ENCODE assay signal across 14 cellular contexts in genomic region chr5:146744358-146744757, GRCh38.
DNase-seq lines count a peak whose midpoint lies in the region; ATAC-seq and TF ChIP-seq lines count a peak whose summit lies in the region.
"Had no signal": no experiment of that assay in that cellular context is flagged by ENCODE, and none has a peak within 500 bp of the region (broad histone marks: within the 10 kb centered on the region; RNA-seq: fewer than 3 reads in every experiment).

No MANE protein-coding gene starts in this region.

- CTCF ChIA-PET in IMR-90 (lab: Yijun Ruan, JAX) = no interaction called here

- no peak overlapping the region for H3K4me2 ChIP-seq in IMR-90 (ENCODE audit: low read depth, low read length)

- H2AK5ac ChIP-seq in IMR-90 (ENCODE audit: low read depth, low read length) = no peak overlapping the region

- H3K27me3 ChIP-seq in IMR-90 (ENCODE audit: control insufficient read depth, insufficient read depth, low read length) (no peaks in the 10 kb centered on the region), muscle layer of duodenum (ENCODE audit: low read depth, low read length) (no peaks in the 10 kb centered on the region)

- no peak overlapping the region for H2BK120ac ChIP-seq in IMR-90 (ENCODE audit: low read depth, low read length)

- no peak overlapping the region for H4K8ac ChIP-seq in IMR-90 (ENCODE audit: low read depth in 2 of 2, low read length in 2 of 2)

- H3K27ac ChIP-seq in IMR-90 (ENCODE audit: insufficient read depth, low read length) = no peak overlapping the region
- H3K27ac ChIP-seq in muscle layer of duodenum (ENCODE audit: low read length) = peak overlapping the region; percentile 0
- H3K27ac ChIP-seq: C4-2B, SK-N-MC had no signal

- TF ChIP-seq CTCF in AG10803 (conservative IDR thresholded peaks at IDR 0.05; ENCODE audit: low read length) = no peak
- no peak for TF ChIP-seq CTCF in IMR-90 (conservative IDR thresholded peaks at IDR 0.05; ENCODE audit: low read depth, low read length)

- no peak overlapping the region for H4K5ac ChIP-seq in IMR-90 (ENCODE audit: low read depth, low read length)

- H3K9me3 ChIP-seq in IMR-90 (ENCODE audit: control insufficient read depth, insufficient read depth, low read length) (no peaks in the 10 kb centered on the region), muscle layer of duodenum (ENCODE audit: control insufficient read depth in 1 of 2, low read length in 2 of 2) (no peaks in the 10 kb centered on the region)

- peak overlapping the region; percentile 40 for H2AFZ ChIP-seq in IMR-90 (replicated peaks; ENCODE audit: low read length, poor library complexity)

- dilution Hi-C loops in IMR-90 (cut with HindIII; ENCODE audit: low sequenced_read_pairs, unreplicated experiment) = no loop called here

- no peak overlapping the region for H3K56ac ChIP-seq in IMR-90 (ENCODE audit: extremely low read depth, insufficient read depth, low read length)

- no peak overlapping the region for H4K91ac ChIP-seq in IMR-90 (ENCODE audit: insufficient read depth, low read depth, low read length)

- H3K4me3 ChIP-seq in AG10803 (ENCODE audit: low read length) = no peak overlapping the region
- H3K4me3 ChIP-seq in IMR-90 (ENCODE audit: insufficient read depth, low read depth, low read length) = no peak overlapping the region
- H3K4me3 ChIP-seq in muscle layer of duodenum (ENCODE audit: low read depth in 1 of 2, low read length in 2 of 2) = no peak overlapping the region
- H3K4me3 ChIP-seq: SK-N-MC had no signal

- TF ChIP-seq POLR2A in IMR-90 (IDR thresholded peaks at IDR 0.05; ENCODE audit: low read depth, low read length) = no peak

- no peak overlapping the region for H3K4ac ChIP-seq in IMR-90 (ENCODE audit: low read depth, low read length)

- intact Hi-C loops in IMR-90 (cut with micrococcal nuclease) = no loop called here

- H3K9me1 ChIP-seq in IMR-90 (ENCODE audit: insufficient read depth, low read length) = no peaks in the 10 kb centered on the region

- H2BK20ac ChIP-seq in IMR-90 (ENCODE audit: low read depth, low read length) = no peak overlapping the region

- H3K79me1 ChIP-seq in IMR-90 (ENCODE audit: low read depth in 1 of 2, low read length in 2 of 2) = no peaks in the 10 kb centered on the region

- POLR2A ChIA-PET in IMR-90 (lab: Charles Lee; ENCODE audit: unreplicated experiment) = no interaction called here

- no peak overlapping the region for H3K23ac ChIP-seq in IMR-90 (ENCODE audit: low read depth, low read length)

- H3K36me3 ChIP-seq in IMR-90 (ENCODE audit: control insufficient read depth, insufficient read depth, low read length) (no peaks in the 10 kb centered on the region), muscle layer of duodenum (ENCODE audit: control insufficient read depth in 1 of 2, insufficient read depth in 2 of 2, low read length in 2 of 2) (no peaks in the 10 kb centered on the region)

- TF ChIP-seq RAD21 in IMR-90 (IDR thresholded peaks at IDR 0.05; ENCODE audit: low read length) = no peak

- DNase-seq in AG10803 (ENCODE audit: low read depth) (peak; percentile 50), IMR-90 (peak; percentile 36), cerebellar cortex (ENCODE audit: low spot score) (peak; percentile 15), NCI-H226 (no peak), NCI-H187 treated with DMSO at 0.1 percent for 48 hours (lab: John Stamatoyannopoulos, UW) (no peak)
- DNase-seq: activated CD8-positive, alpha-beta T cell treated with anti-CD3 and anti-CD28 coated beads, Interleukin-2, amount 10 ng/mL, durations not matched to agents 7 days and 5 days; activated naive CD8-positive, alpha-beta T cell treated with anti-CD3 and anti-CD28 coated beads, Interleukin-2, amount 50 U/mL, for 24 hours; NCI-H345; stimulated activated naive CD8-positive, alpha-beta T cell treated with anti-CD3 and anti-CD28 coated beads, Interleukin-15, Interleukin-2, amounts not matched to agents 100 U/mL and 50 U/mL, for 24 hours had no signal

- no peak overlapping the region for H3K14ac ChIP-seq in IMR-90 (replicated peaks; ENCODE audit: low read depth, low read length)

- no peaks in the 10 kb centered on the region for H4K20me1 ChIP-seq in IMR-90 (ENCODE audit: insufficient read depth, low read length)

- no peak overlapping the region for H2BK15ac ChIP-seq in IMR-90 (ENCODE audit: low read depth, low read length)

- H2AK9ac ChIP-seq in IMR-90 (replicated peaks; ENCODE audit: low read depth, low read length, poor library complexity) = no peak overlapping the region

- H3K4me1 ChIP-seq in IMR-90 (ENCODE audit: control insufficient read depth, insufficient read depth, low read length) = no peaks in the 10 kb centered on the region
- peaks cover 0 to 6% of the 10 kb centered on the region in 2 donors for H3K4me1 ChIP-seq in muscle layer of duodenum (ENCODE audit: control insufficient read depth in 1 of 2, insufficient read depth in 2 of 2, low read length in 2 of 2)

- H3K9ac ChIP-seq in IMR-90 (ENCODE audit: low read depth, low read length) = no peak overlapping the region

- H2BK5ac ChIP-seq in IMR-90 (ENCODE audit: low read depth, low read length, poor library complexity, severe bottlenecking) = no peak overlapping the region

- in situ Hi-C loops in IMR-90 (cut with MboI; ENCODE audit: low sequenced_read_pairs) = no loop called here

- no TSS peak for BruUV-seq in IMR-90 (replicated peaks; lab: Mats Ljungman, UMichigan)

- no peak overlapping the region for H3K18ac ChIP-seq in IMR-90 (ENCODE audit: low read depth, low read length)

- ATAC-seq in IMR-90 (ENCODE audit: low read depth) (no peak), HG03442 (IDR thresholded peaks at IDR 0.05; ENCODE audit: unreplicated experiment) (no peak), HG03280 (IDR thresholded peaks at IDR 0.05; ENCODE audit: unreplicated experiment) (no peak)
- ATAC-seq: activated CD8-positive, alpha-beta T cell treated with anti-CD3 and anti-CD28 coated beads, Interleukin-2, amount 10 ng/mL, durations not matched to agents 7 days and 5 days; activated naive CD8-positive, alpha-beta T cell treated with anti-CD3 and anti-CD28 coated beads, Interleukin-2, amount 50 U/mL, for 24 hours; stimulated activated naive CD8-positive, alpha-beta T cell treated with anti-CD3 and anti-CD28 coated beads, Interleukin-15, Interleukin-2, amounts not matched to agents 100 U/mL and 50 U/mL, for 24 hours had no signal

TF ChIP-seq in IMR-90, 13 proteins besides CTCF, POLR2A, EP300 and RAD21:
- TF ChIP-seq CHD1 (IDR thresholded peaks at IDR 0.05; ENCODE audit: low read depth, low read length) = no peak
- TF ChIP-seq BHLHE40 (IDR thresholded peaks at IDR 0.05; ENCODE audit: low read depth, low read length) = no peak
- TF ChIP-seq MAFK (IDR thresholded peaks at IDR 0.05; ENCODE audit: low read depth, low read length) = no peak
- no peak for TF ChIP-seq NFE2L2 (IDR thresholded peaks at IDR 0.05; ENCODE audit: low read depth, low read length)
- no peak for TF ChIP-seq MXI1 (IDR thresholded peaks at IDR 0.05; ENCODE audit: borderline replicate concordance, low read depth, low read length)
- no peak for TF ChIP-seq FOS (IDR thresholded peaks at IDR 0.05; ENCODE audit: low read depth, low read length)
- no peak for TF ChIP-seq CEBPB (IDR thresholded peaks at IDR 0.05; ENCODE audit: low read depth, low read length)
- TF ChIP-seq RFX5 (IDR thresholded peaks at IDR 0.05; ENCODE audit: low read depth, low read length) = no peak
- no peak for TF ChIP-seq RCOR1 (IDR thresholded peaks at IDR 0.05; ENCODE audit: insufficient replicate concordance, low read length)
- TF ChIP-seq MAZ (IDR thresholded peaks at IDR 0.05; ENCODE audit: borderline replicate concordance, low read depth, low read length) = no peak
- TF ChIP-seq ELK1 (IDR thresholded peaks at IDR 0.05; ENCODE audit: borderline replicate concordance, low read depth, low read length) = no peak
- TF ChIP-seq USF2 (IDR thresholded peaks at IDR 0.05; ENCODE audit: low read depth, low read length) = no peak
- TF ChIP-seq SMC3 (IDR thresholded peaks at IDR 0.05; ENCODE audit: low read depth, low read length) = no peak

Comparison
In these comparisons a context has a peak if more than half of its experiments do, and no peak if none do; other contexts are left out.
1. DNase-seq: peak in AG10803 (single experiment), IMR-90 (single experiment) and cerebellar cortex (single experiment); none in NCI-H226 (single experiment) and NCI-H187 treated with DMSO at 0.1 percent for 48 hours (single experiment).